In the genomic region with DNA sequence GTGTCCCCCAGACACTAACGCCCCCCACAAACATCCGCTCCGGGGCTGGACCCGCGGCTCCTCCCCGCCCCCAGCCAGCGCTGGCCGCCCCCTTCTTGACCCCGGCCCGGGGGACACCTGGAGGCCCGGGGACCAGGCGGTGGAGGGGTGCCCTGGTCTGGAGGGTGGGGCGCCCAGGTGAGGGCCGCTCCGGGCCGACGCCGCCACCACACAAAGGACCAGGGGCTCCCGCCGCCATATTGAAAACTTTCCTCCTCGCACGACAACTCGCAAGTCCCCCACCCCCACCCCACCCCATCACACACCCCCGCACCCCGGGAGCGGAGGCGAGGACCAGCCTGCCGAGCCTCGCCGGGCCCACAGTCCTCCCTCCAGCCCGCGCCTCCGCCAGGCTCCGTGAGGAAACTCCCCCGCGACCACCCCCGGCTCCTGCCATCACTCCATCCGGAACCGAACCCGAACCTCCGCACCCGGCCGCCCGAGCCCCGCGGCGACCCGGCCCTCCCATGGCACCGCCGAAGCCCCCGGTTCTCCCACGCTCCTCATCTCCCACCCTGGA, we compare ENCODE assay signal across 8 cellular contexts. TPM values are rescaled to one million over a fixed set of nuclear protein-coding genes. Genes with fewer than 3 reads are reported as not detected.
DNase-seq lines count a peak whose midpoint lies in the region; ATAC-seq and TF ChIP-seq lines count a peak whose summit lies in the region.

No MANE protein-coding gene starts in this region.

- POLR2A ChIA-PET in activated naive CD8-positive, alpha-beta T cell treated with anti-CD3 and anti-CD28 coated beads, Interleukin-2, amount 10 ng/mL, durations not matched to agents 7 days and 5 days (lab: Charles Lee), result interaction anchor here (4.0 kb wide), 1 partner anchor 28 kb away, joined by 17 read pairs; no protein-coding TSS in a partner anchor

- peaks cover 55% of the 10 kb centered on the region for H3K4me1 Mint-ChIP-seq in activated naive CD8-positive, alpha-beta T cell treated with anti-CD3 and anti-CD28 coated beads, Interleukin-2, amount 10 ng/mL, durations not matched to agents 7 days and 5 days

- peaks cover 3% of the 10 kb centered on the region for H3K36me3 Mint-ChIP-seq in activated naive CD8-positive, alpha-beta T cell treated with anti-CD3 and anti-CD28 coated beads, Interleukin-2, amount 10 ng/mL, durations not matched to agents 7 days and 5 days

- peak overlapping the region; percentile 96 for H3K4me3 Mint-ChIP-seq in activated naive CD8-positive, alpha-beta T cell treated with anti-CD3 and anti-CD28 coated beads, Interleukin-2, amount 10 ng/mL, durations not matched to agents 7 days and 5 days

- no peaks in the 10 kb centered on the region for H3K27me3 ChIP-seq in RWPE2 (ENCODE audit: insufficient read depth, poor library complexity, severe bottlenecking)

- intact Hi-C loops in left ventricle myocardium superior (cut with micrococcal nuclease), result no loop called here

- H3K4me1 ChIP-seq in RWPE2 (ENCODE audit: insufficient read depth, poor library complexity, severe bottlenecking), result peaks cover 41% of the 10 kb centered on the region

- no peaks in the 10 kb centered on the region for H3K9me3 ChIP-seq in RWPE2 (ENCODE audit: severe bottlenecking)

- peaks cover 11% of the 10 kb centered on the region for H3K27me3 Mint-ChIP-seq in activated naive CD8-positive, alpha-beta T cell treated with anti-CD3 and anti-CD28 coated beads, Interleukin-2, amount 10 ng/mL, durations not matched to agents 7 days and 5 days

- no peak overlapping the region for H3K27ac Mint-ChIP-seq in activated naive CD8-positive, alpha-beta T cell treated with anti-CD3 and anti-CD28 coated beads, Interleukin-2, amount 10 ng/mL, durations not matched to agents 7 days and 5 days

- H3K4me3 ChIP-seq in RWPE2 (ENCODE audit: severe bottlenecking), result peak overlapping the region; percentile 72

- DNase-seq in NCI-H1417 (lab: John Stamatoyannopoulos, UW) (peak; percentile 41 to 64 (median 63)), NCI-H1417 treated with DMSO at 0.1 percent for 48 hours (lab: John Stamatoyannopoulos, UW) (no peak), RWPE2 (ENCODE audit: low spot score) (no peak), left ventricle myocardium superior (peak; percentile 45), retina (peak; percentile 53), NCI-H526 treated with DMSO at 0.1 percent for 48 hours (lab: John Stamatoyannopoulos, UW) (no peak), hippocampal formation (lab: John Stamatoyannopoulos, UW) (no peak)
- DNase-seq in activated naive CD8-positive, alpha-beta T cell treated with anti-CD3 and anti-CD28 coated beads, Interleukin-2, amount 10 ng/mL, durations not matched to agents 7 days and 5 days, result peak; percentile 65

- H3K36me3 ChIP-seq in RWPE2 (ENCODE audit: low read depth), result no peaks in the 10 kb centered on the region; the same call in 1 of the 2 replicates

- TF ChIP-seq CTCF in RWPE2 (IDR thresholded peaks at IDR 0.05; ENCODE audit: poor library complexity, severe bottlenecking), result no peak

- ATAC-seq in RWPE2 (ENCODE audit: low read depth) (peak; percentile 3; the same call in 1 of the 3 replicates), left ventricle myocardium superior (peak; percentile 13)
- peak; percentile 30 for ATAC-seq in activated naive CD8-positive, alpha-beta T cell treated with anti-CD3 and anti-CD28 coated beads, Interleukin-2, amount 10 ng/mL, durations not matched to agents 7 days and 5 days (ENCODE audit: low read depth)

- no peaks in the 10 kb centered on the region for H3K9me3 Mint-ChIP-seq in activated naive CD8-positive, alpha-beta T cell treated with anti-CD3 and anti-CD28 coated beads, Interleukin-2, amount 10 ng/mL, durations not matched to agents 7 days and 5 days

- peak overlapping the region; percentile 80 for H3K27ac ChIP-seq in RWPE2 (ENCODE audit: poor library complexity, severe bottlenecking)

RNA-seq across cellular contexts. Expression of a gene that starts 0.8 kb away (rescaled TPM):
- 10 to 100 TPM; 45.2 to 55.5 TPM for total RNA-seq in activated naive CD8-positive, alpha-beta T cell treated with anti-CD3 and anti-CD28 coated beads, Interleukin-2, amount 10 ng/mL, durations not matched to agents 7 days and 5 days
- 14.6 TPM for total RNA-seq in left ventricle myocardium superior

RNA-seq across cellular contexts. Expression of a gene that starts 3.3 kb away (rescaled TPM):
- total RNA-seq in activated naive CD8-positive, alpha-beta T cell treated with anti-CD3 and anti-CD28 coated beads, Interleukin-2, amount 10 ng/mL, durations not matched to agents 7 days and 5 days, result under 1 TPM in 1 of 2 experiments, not detected in 1; 0.61 TPM
- total RNA-seq in left ventricle myocardium superior, result 0.79 TPM

Comparison
In these comparisons a context has a peak if more than half of its experiments do, and no peak if none do; other contexts are left out.
1. DNase-seq: peak in NCI-H1417 (3 of 3), activated naive CD8-positive, alpha-beta T cell treated with anti-CD3 and anti-CD28 coated beads, Interleukin-2, amount 10 ng/mL, durations not matched to agents 7 days and 5 days (single experiment), left ventricle myocardium superior (single experiment) and retina (single experiment); none in NCI-H1417 treated with DMSO at 0.1 percent for 48 hours (single experiment), RWPE2 (single experiment), NCI-H526 treated with DMSO at 0.1 percent for 48 hours (single experiment) and hippocampal formation (0 of 2).
2. Peak in every context shown above with its lines, with median percentiles within 50 percentile points of each other: ATAC-seq.